In genomic region chr6:149210376-149210775, GRCh38 we compare ENCODE assay signal across 9 cellular contexts.
DNase-seq lines count a peak whose midpoint lies in the region; ATAC-seq, FAIRE-seq and TF ChIP-seq lines count a peak whose summit lies in the region.
"Had no signal": no experiment of that assay in that cellular context is flagged by ENCODE, and none has a peak within 500 bp of the region (broad histone marks: within the 10 kb centered on the region; RNA-seq: fewer than 3 reads in every experiment).

No MANE protein-coding gene starts in this region.

- H3K9me3 Mint-ChIP-seq in CD8-positive, alpha-beta T cell = no peaks in the 10 kb centered on the region
- peaks cover 5% of the 10 kb centered on the region for H3K9me3 Mint-ChIP-seq in activated naive CD4-positive, alpha-beta T cell treated with anti-CD3 and anti-CD28 coated beads, Interleukin-2, amount 50 U/mL, for 24 hours
- H3K9me3 Mint-ChIP-seq: nephron had no signal

- POLR2A ChIA-PET in CD8-positive, alpha-beta T cell (lab: Charles Lee) = interaction anchor here (0.6 kb wide), 1 partner anchor 15 kb away, joined by 3 read pairs; no protein-coding TSS in a partner anchor

- no peaks in the 10 kb centered on the region for H3K9me3 ChIP-seq in CD8-positive, alpha-beta T cell (ENCODE audit: low read length)
- no peaks in the 10 kb centered on the region for H3K9me3 ChIP-seq in mucosa of descending colon
- H3K9me3 ChIP-seq in uterus = no peaks in the 10 kb centered on the region

- H3K27me3 ChIP-seq in CD8-positive, alpha-beta T cell (ENCODE audit: insufficient read depth, low read length) = no peaks in the 10 kb centered on the region
- no peaks in the 10 kb centered on the region for H3K27me3 ChIP-seq in uterus

- peak; percentile 65 for ATAC-seq in CD8-positive, alpha-beta T cell
- ATAC-seq in HG02938 (IDR thresholded peaks at IDR 0.05; ENCODE audit: unreplicated experiment) (peak; percentile 39), mucosa of descending colon (peak; percentile 19), GM18867 (IDR thresholded peaks at IDR 0.05; ENCODE audit: unreplicated experiment) (no peak)

- H3K27ac Mint-ChIP-seq in CD8-positive, alpha-beta T cell = peak overlapping the region; percentile 71
- H3K27ac Mint-ChIP-seq in activated naive CD4-positive, alpha-beta T cell treated with anti-CD3 and anti-CD28 coated beads, Interleukin-2, amount 50 U/mL, for 24 hours = peak overlapping the region; percentile 95
- H3K27ac Mint-ChIP-seq: nephron had no signal

- no peak for TF ChIP-seq CTCF in CD8-positive, alpha-beta T cell (IDR thresholded peaks at IDR 0.05)
- TF ChIP-seq CTCF in mucosa of descending colon (IDR thresholded peaks at IDR 0.05) = no peak
- TF ChIP-seq CTCF in uterus (IDR thresholded peaks at IDR 0.05) = no peak

- H3K27me3 Mint-ChIP-seq in CD8-positive, alpha-beta T cell (ENCODE audit: low read depth) = no peaks in the 10 kb centered on the region
- no peaks in the 10 kb centered on the region for H3K27me3 Mint-ChIP-seq in activated naive CD4-positive, alpha-beta T cell treated with anti-CD3 and anti-CD28 coated beads, Interleukin-2, amount 50 U/mL, for 24 hours

- H3K4me3 ChIP-seq in CD8-positive, alpha-beta T cell (ENCODE audit: low read depth, low read length) = no peak overlapping the region
- no peak overlapping the region for H3K4me3 ChIP-seq in mucosa of descending colon
- H3K4me3 ChIP-seq in uterus = no peak overlapping the region

- H3K4me1 ChIP-seq in CD8-positive, alpha-beta T cell (ENCODE audit: insufficient read depth, low read length) = peaks cover 35% of the 10 kb centered on the region
- H3K4me1 ChIP-seq in mucosa of descending colon (ENCODE audit: low read depth) (no peaks in the 10 kb centered on the region), uterus (peaks cover 0 to 6% of the 10 kb centered on the region in 2 donors)

- H3K36me3 Mint-ChIP-seq in CD8-positive, alpha-beta T cell = no peaks in the 10 kb centered on the region
- H3K36me3 Mint-ChIP-seq in activated naive CD4-positive, alpha-beta T cell treated with anti-CD3 and anti-CD28 coated beads, Interleukin-2, amount 50 U/mL, for 24 hours = peaks cover 4% of the 10 kb centered on the region

- peak in 2 of 7 experiments; percentile 11 to 24 for DNase-seq in CD8-positive, alpha-beta T cell
- DNase-seq in mucosa of descending colon (no peak), HTR-8/SVneo (ENCODE audit: insufficient read length, low spot score) (no peak), uterus (no peak), NCI-H1694 (lab: John Stamatoyannopoulos, UW) (no peak)

- TF ChIP-seq POLR2A in uterus (IDR thresholded peaks at IDR 0.05) = no peak

- H3K4me3 Mint-ChIP-seq in CD8-positive, alpha-beta T cell = no peak overlapping the region
- H3K4me3 Mint-ChIP-seq in activated naive CD4-positive, alpha-beta T cell treated with anti-CD3 and anti-CD28 coated beads, Interleukin-2, amount 50 U/mL, for 24 hours = peak overlapping the region; percentile 71
- H3K4me3 Mint-ChIP-seq: nephron had no signal

- intact Hi-C loops in CD8-positive, alpha-beta T cell (cut with DNase I, micrococcal nuclease) = loop anchor here in 1 of 2 experiments (2.0 kb wide), 1 partner anchor 16 kb away; no protein-coding TSS in a partner anchor
- intact Hi-C loops in mucosa of descending colon (cut with DNase I, micrococcal nuclease) (no loop called here), uterus (cut with DNase I; ENCODE audit: low total_unique reads) (no loop called here)

- H3K4me1 Mint-ChIP-seq in CD8-positive, alpha-beta T cell (ENCODE audit: low read depth) = peaks cover 21% of the 10 kb centered on the region
- H3K4me1 Mint-ChIP-seq in activated naive CD4-positive, alpha-beta T cell treated with anti-CD3 and anti-CD28 coated beads, Interleukin-2, amount 50 U/mL, for 24 hours = peaks cover 20% of the 10 kb centered on the region

- CTCF ChIA-PET in CD8-positive, alpha-beta T cell (lab: Charles Lee) = interaction anchor here (0.6 kb wide), 1 partner anchor 132 kb away, joined by 3 read pairs; no protein-coding TSS in a partner anchor

- H3K27ac ChIP-seq in CD8-positive, alpha-beta T cell (ENCODE audit: low read depth, low read length) = no peak overlapping the region
- H3K27ac ChIP-seq in uterus = no peak overlapping the region

- FAIRE-seq in HTR-8/SVneo (lab: Jason Lieb, UNC) = no peak

- no peaks in the 10 kb centered on the region for H3K36me3 ChIP-seq in CD8-positive, alpha-beta T cell (ENCODE audit: insufficient read depth, low read length)
- H3K36me3 ChIP-seq in mucosa of descending colon (ENCODE audit: low read depth) (no peaks in the 10 kb centered on the region), uterus (no peaks in the 10 kb centered on the region)
